In the genomic region with DNA sequence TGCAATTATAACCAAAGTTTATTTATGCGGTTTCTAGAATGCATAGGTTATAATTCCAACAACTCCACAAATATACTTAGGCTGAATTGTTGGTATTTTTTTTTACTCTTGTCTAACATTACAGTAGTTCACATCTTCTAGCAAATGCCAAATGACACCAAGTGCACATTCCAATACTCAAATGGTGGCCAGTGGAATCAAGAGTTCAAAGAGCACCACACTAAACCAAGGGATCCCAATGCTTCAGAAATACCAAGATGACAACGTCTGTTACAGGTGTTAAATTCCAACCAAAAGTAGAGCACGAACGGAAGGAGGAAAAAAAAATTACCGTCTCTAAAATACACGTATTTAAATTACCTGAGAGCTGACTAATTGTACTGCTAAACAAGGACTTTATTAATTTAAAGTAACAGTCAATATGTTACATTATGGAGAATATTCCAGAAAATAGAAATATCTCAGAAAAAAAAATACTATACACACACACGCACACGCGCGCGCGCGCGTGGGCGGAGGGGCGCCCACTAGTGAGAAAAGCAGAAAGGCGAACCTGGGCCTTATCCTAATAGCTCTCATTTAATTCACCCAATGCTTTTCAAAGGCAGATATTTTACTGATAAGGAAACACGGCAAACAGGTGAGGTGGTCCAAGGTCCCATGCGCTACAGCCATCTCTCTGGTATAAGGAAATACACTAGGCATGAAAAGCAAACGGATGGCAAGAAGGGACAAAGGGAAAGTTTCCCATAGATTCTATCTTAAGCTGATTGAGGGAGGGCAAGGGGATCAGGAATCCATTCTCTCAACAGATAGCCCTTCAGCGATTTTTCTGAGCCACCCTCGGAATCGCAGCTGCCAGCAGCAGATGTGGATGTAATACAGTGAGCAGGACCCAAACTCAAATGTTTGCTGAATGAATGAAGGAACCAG, we compare ENCODE assay signal across 8 cellular contexts. TPM values are rescaled to one million over a fixed set of nuclear protein-coding genes. Genes with fewer than 3 reads are reported as not detected.
A peak's percentile ranks its signal among the peaks of the same experiment; 100 is the strongest.
DNase-seq lines count a peak whose midpoint lies in the region; ATAC-seq and TF ChIP-seq lines count a peak whose summit lies in the region.

No MANE protein-coding gene starts in this region.

- peak overlapping the region; percentile 73 for H3K27ac ChIP-seq in fibroblast of lung (ENCODE audit: insufficient read depth, low read length)

- no peaks in the 10 kb centered on the region for H3K27me3 Mint-ChIP-seq in naive thymus-derived CD8-positive, alpha-beta T cell

- H3K9me3 Mint-ChIP-seq in naive thymus-derived CD8-positive, alpha-beta T cell: no peaks in the 10 kb centered on the region

- H3K4me2 ChIP-seq in fibroblast of lung (ENCODE audit: extremely low read depth, insufficient read depth, low read length): peak overlapping the region; percentile 97

- H3K4me3 Mint-ChIP-seq in naive thymus-derived CD8-positive, alpha-beta T cell: peak overlapping the region; percentile 92 to 99 (median 94)

- peaks cover 2% of the 10 kb centered on the region for H3K4me1 ChIP-seq in fibroblast of lung (ENCODE audit: control insufficient read depth, extremely low read depth, insufficient read depth, low read length)

- peak in 1 of 2 donors; percentile 31 for TF ChIP-seq CTCF in fibroblast of lung (conservative IDR thresholded peaks at IDR 0.05 in 1 of 2, IDR thresholded peaks at IDR 0.05 in 1 of 2; ENCODE audit: low read depth in 1 of 2, low read length in 2 of 2)

- H3K9ac ChIP-seq in fibroblast of lung (ENCODE audit: insufficient read depth, low read length): peak overlapping the region; percentile 76

- no peaks in the 10 kb centered on the region for H3K27me3 ChIP-seq in MG63
- no peaks in the 10 kb centered on the region for H3K27me3 ChIP-seq in fibroblast of lung (ENCODE audit: control insufficient read depth, insufficient read depth, low read length)

- peaks cover 21 to 50% (median 46%) of the 10 kb centered on the region in 4 donors for H3K4me1 Mint-ChIP-seq in naive thymus-derived CD8-positive, alpha-beta T cell

- H3K9me3 ChIP-seq in MG63 (no peaks in the 10 kb centered on the region), fibroblast of lung (ENCODE audit: control insufficient read depth, insufficient read depth, low read depth, low read length) (no peaks in the 10 kb centered on the region)

- H3K36me3 Mint-ChIP-seq in naive thymus-derived CD8-positive, alpha-beta T cell: peaks cover 2 to 26% (median 8%) of the 10 kb centered on the region in 3 donors

- H3K79me2 ChIP-seq in fibroblast of lung (ENCODE audit: control insufficient read depth, insufficient read depth, low read length): peaks cover 27% of the 10 kb centered on the region

- H4K20me1 ChIP-seq in fibroblast of lung (ENCODE audit: control insufficient read depth, extremely low read depth, insufficient read depth, low read length): no peaks in the 10 kb centered on the region

- H3K36me3 ChIP-seq in MG63 (peaks cover 15% of the 10 kb centered on the region), fibroblast of lung (ENCODE audit: control insufficient read depth, insufficient read depth, low read length) (peaks cover 3% of the 10 kb centered on the region)

- H3K27ac Mint-ChIP-seq in naive thymus-derived CD8-positive, alpha-beta T cell: peak overlapping the region; percentile 90 to 99 (median 98)

- POLR2A ChIA-PET in naive thymus-derived CD8-positive, alpha-beta T cell (lab: Charles Lee): interaction anchor here (1.2 kb wide), 1 partner anchor 32 kb away, joined by 3 read pairs; no protein-coding TSS in a partner anchor

- H3K4me3 ChIP-seq in MG63 (peak overlapping the region; percentile 77), fibroblast of lung (replicated peaks in 1 of 4; ENCODE audit: control extremely low read depth in 1 of 4, insufficient read depth in 1 of 4, low read depth in 3 of 4, low read length in 4 of 4) (peak overlapping the region; percentile 80 to 95 (median 87))

- ATAC-seq in naive thymus-derived CD8-positive, alpha-beta T cell: no peak
- ATAC-seq in GM21447 (IDR thresholded peaks at IDR 0.05; ENCODE audit: unreplicated experiment) (no peak), HG03378 (IDR thresholded peaks at IDR 0.05; ENCODE audit: unreplicated experiment) (no peak)

- peak; percentile 54 for DNase-seq in DMS153 treated with DMSO at 0.1 percent for 48 hours (lab: John Stamatoyannopoulos, UW; ENCODE audit: unreplicated experiment)
- no peak for DNase-seq in DMS153 (lab: John Stamatoyannopoulos, UW)
- DNase-seq in MG63: peak; percentile 3
- peak; percentile 16 for DNase-seq in activated T-cell treated with anti-CD3 and anti-CD28 coated beads for 4 hours
- DNase-seq in fibroblast of lung (ENCODE audit: low read depth in 2 of 2): peak; percentile 4 to 12
- peak in 6 of 10 donors; percentile 8 to 25 (median 17) for DNase-seq in naive thymus-derived CD8-positive, alpha-beta T cell

- H2AFZ ChIP-seq in fibroblast of lung (ENCODE audit: low read length): peak overlapping the region; percentile 95

RNA-seq across cellular contexts. Expression of gene PIGF, which starts 1.0 kb away (rescaled TPM):
- total RNA-seq in MG63 (2014; rRNA removed; shearing (Covaris generic); ENCODE audit: low replicate concordance): 16.1 and 19.7 TPM in 2 replicates
- total RNA-seq in fibroblast of lung: 19.8 and 28.7 TPM in 2 replicates
- 26.2 and 33.4 TPM in 2 replicates for polyA plus RNA-seq in fibroblast of lung
- polyA plus RNA-seq in fibroblast of lung (2012): 23.0 and 25.7 TPM in 2 replicates
- polyA minus RNA-seq in fibroblast of lung (ENCODE audit: low replicate concordance): 0.82 and 11.8 TPM in 2 replicates
- total RNA-seq in naive thymus-derived CD8-positive, alpha-beta T cell: 10 to 100 TPM; 29.9 to 32.2 TPM
- 10 to 100 TPM; 13.1 to 14.2 (median 13.8) TPM for polyA plus RNA-seq in naive thymus-derived CD8-positive, alpha-beta T cell

RNA-seq across cellular contexts. Expression of gene CRIPT, which starts 1.2 kb away (rescaled TPM):
- 11.8 and 12.1 TPM in 2 replicates for total RNA-seq in MG63 (2014; rRNA removed; shearing (Covaris generic); ENCODE audit: low replicate concordance)
- total RNA-seq in fibroblast of lung: 19.2 and 22.3 TPM in 2 replicates
- polyA plus RNA-seq in fibroblast of lung: 14.0 and 22.1 TPM in 2 replicates
- 11.3 and 17.3 TPM in 2 replicates for polyA plus RNA-seq in fibroblast of lung (2012)
- 0.59 and 2.2 TPM in 2 replicates for polyA minus RNA-seq in fibroblast of lung (ENCODE audit: low replicate concordance)
- 10 to 100 TPM; 20.1 to 20.6 TPM for total RNA-seq in naive thymus-derived CD8-positive, alpha-beta T cell
- 10 to 100 TPM in 1 of 3 donors, 1 to 10 TPM in 2; 6.9 to 11.2 (median 8.6) TPM for polyA plus RNA-seq in naive thymus-derived CD8-positive, alpha-beta T cell
